ENCODE assay signal across 20 cellular contexts in the genomic region with DNA sequence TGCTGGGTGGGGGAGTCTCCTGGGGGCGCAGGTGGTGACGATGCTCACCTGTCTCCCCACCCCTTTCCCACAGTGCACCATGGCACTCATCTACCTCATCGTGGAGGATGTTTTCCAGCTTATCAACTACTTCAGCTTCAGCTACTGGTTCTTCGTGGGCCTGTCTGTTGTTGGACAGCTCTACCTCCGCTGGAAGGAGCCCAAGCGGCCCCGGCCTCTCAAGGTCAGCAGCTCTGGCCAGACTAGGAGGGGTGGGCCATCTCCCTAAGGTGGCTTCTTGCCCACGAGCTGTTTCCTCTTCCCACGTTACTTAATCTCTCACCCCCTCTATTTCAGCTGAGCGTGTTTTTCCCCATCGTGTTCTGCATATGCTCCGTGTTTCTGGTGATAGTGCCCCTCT. TPM values are rescaled to one million over a fixed set of nuclear protein-coding genes. Genes with fewer than 3 reads are reported as not detected.
DNase-seq lines count a peak whose midpoint lies in the region; ATAC-seq and TF ChIP-seq lines count a peak whose summit lies in the region.
"Had no signal": no experiment of that assay in that cellular context is flagged by ENCODE, and none has a peak within 500 bp of the region (broad histone marks: within the 10 kb centered on the region; RNA-seq: fewer than 3 reads in every experiment).

No MANE protein-coding gene starts in this region.

- CTCF ChIA-PET in MCF 10A (lab: Yijun Ruan, JAX), result interaction anchor here (0.6 to 2.9 kb wide), 6 partner anchors 8 to 1352 kb away, joined by 3 to 18 read pairs (median 4); no protein-coding TSS in a partner anchor

- peak overlapping the region in 1 of 2 donors; percentile 20 for H3K27ac ChIP-seq in right atrium auricular region
- H3K27ac ChIP-seq: BLaER1 treated with 17β-estradiol and CSF1 and Interleukin-3, amounts not matched to agents 10 nM and 100 nM; coronary artery; Peyer's patch; SK-N-MC; thoracic aorta had no signal

- no peaks in the 10 kb centered on the region for H3K9me3 Mint-ChIP-seq in activated naive CD8-positive, alpha-beta T cell treated with anti-CD3 and anti-CD28 coated beads for 36 hours
- H3K9me3 Mint-ChIP-seq in stimulated activated naive CD8-positive, alpha-beta T cell treated with anti-CD3 and anti-CD28 coated beads, Interleukin-15, amount 100 ng/mL, for 72 hours, result no peaks in the 10 kb centered on the region
- no peaks in the 10 kb centered on the region for H3K9me3 Mint-ChIP-seq in MCF 10A (ENCODE audit: unreplicated experiment)

- POLR2A ChIA-PET in MCF 10A (lab: Yijun Ruan, JAX), result interaction anchor here (1.1 to 8.2 kb wide), 3 partner anchors 8 to 60 kb away, joined by 6 to 92 read pairs (median 18); a partner anchor contains a TSS

- peaks cover 33% of the 10 kb centered on the region for H3K36me3 Mint-ChIP-seq in activated naive CD8-positive, alpha-beta T cell treated with anti-CD3 and anti-CD28 coated beads for 36 hours
- peaks cover 88% of the 10 kb centered on the region for H3K36me3 Mint-ChIP-seq in MCF 10A (ENCODE audit: insufficient read depth, unreplicated experiment)

- no peaks in the 10 kb centered on the region for H3K27me3 ChIP-seq in right atrium auricular region
- H3K27me3 ChIP-seq: BLaER1 treated with 17β-estradiol and CSF1 and Interleukin-3, amounts not matched to agents 10 nM and 100 nM; Peyer's patch had no signal

- no peaks in the 10 kb centered on the region for H3K9me3 ChIP-seq in right atrium auricular region
- H3K9me3 ChIP-seq: BLaER1 treated with 17β-estradiol and CSF1 and Interleukin-3, amounts not matched to agents 10 nM and 100 nM; Peyer's patch; thoracic aorta had no signal

- peaks cover 24% of the 10 kb centered on the region for H3K4me1 Mint-ChIP-seq in activated naive CD8-positive, alpha-beta T cell treated with anti-CD3 and anti-CD28 coated beads for 36 hours
- H3K4me1 Mint-ChIP-seq in stimulated activated naive CD8-positive, alpha-beta T cell treated with anti-CD3 and anti-CD28 coated beads, Interleukin-15, amount 100 ng/mL, for 72 hours, result peaks cover 66% of the 10 kb centered on the region
- H3K4me1 Mint-ChIP-seq in MCF 10A (ENCODE audit: insufficient read depth, unreplicated experiment), result peaks cover 4% of the 10 kb centered on the region

- H3K36me3 ChIP-seq in right atrium auricular region, result peaks cover 96% of the 10 kb centered on the region

- no peak for TF ChIP-seq CTCF in right atrium auricular region (IDR thresholded peaks at IDR 0.05)
- TF ChIP-seq CTCF in MCF 10A (IDR thresholded peaks at IDR 0.05; ENCODE audit: unreplicated experiment), result no peak

- no TSS peak for BruUV-seq in MCF 10A (replicated peaks; lab: Mats Ljungman, UMichigan)

- no peak overlapping the region for H3K4me3 Mint-ChIP-seq in activated naive CD8-positive, alpha-beta T cell treated with anti-CD3 and anti-CD28 coated beads for 36 hours
- no peak overlapping the region for H3K4me3 Mint-ChIP-seq in stimulated activated naive CD8-positive, alpha-beta T cell treated with anti-CD3 and anti-CD28 coated beads, Interleukin-15, amount 100 ng/mL, for 72 hours
- no peak overlapping the region for H3K4me3 Mint-ChIP-seq in MCF 10A (ENCODE audit: unreplicated experiment)

- peak overlapping the region; percentile 25 for H3K27ac Mint-ChIP-seq in activated naive CD8-positive, alpha-beta T cell treated with anti-CD3 and anti-CD28 coated beads for 36 hours
- H3K27ac Mint-ChIP-seq in stimulated activated naive CD8-positive, alpha-beta T cell treated with anti-CD3 and anti-CD28 coated beads, Interleukin-15, amount 100 ng/mL, for 72 hours, result peak overlapping the region; percentile 49 to 67
- H3K27ac Mint-ChIP-seq in MCF 10A (ENCODE audit: low read depth, unreplicated experiment), result no peak overlapping the region

- peak; percentile 52 for ATAC-seq in Right ventricle myocardium superior (ENCODE audit: poor library complexity)
- peak; percentile 66 for ATAC-seq in left ventricle myocardium superior
- no peak for ATAC-seq in stimulated activated naive CD8-positive, alpha-beta T cell treated with anti-CD3 and anti-CD28 coated beads, Interleukin-15, amount 100 ng/mL, for 72 hours

- DNase-seq in Right ventricle myocardium superior (peak; percentile 69), right atrium auricular region (ENCODE audit: low spot score) (no peak), left ventricle myocardium superior (peak; percentile 75), MCF 10A (ENCODE audit: unreplicated experiment) (no peak), SHP77 treated with DMSO at 0.1 percent for 48 hours (lab: John Stamatoyannopoulos, UW) (no peak), amniotic stem cell (lab: John Stamatoyannopoulos, UW) (no peak)
- no peak for DNase-seq in activated naive CD8-positive, alpha-beta T cell treated with anti-CD3 and anti-CD28 coated beads for 36 hours
- DNase-seq in stimulated activated naive CD8-positive, alpha-beta T cell treated with anti-CD3 and anti-CD28 coated beads, Interleukin-15, amount 100 ng/mL, for 72 hours, result no peak
- DNase-seq: activated CD4-positive, alpha-beta T cell treated with anti-CD3 and anti-CD28 coated beads, Interleukin-2, amount 50 U/mL, for 4 hours; EL; MM.1S; NCI-H1436; NCI-H510A; occipital lobe; Peyer's patch; stimulated activated CD8-positive, alpha-beta memory T cell treated with anti-CD3 and anti-CD28 coated beads, Interleukin-4, amount 100 ng/mL, for 48 hours had no signal

- no peak overlapping the region for H3K4me3 ChIP-seq in right atrium auricular region
- H3K4me3 ChIP-seq: BLaER1 treated with 17β-estradiol and CSF1 and Interleukin-3, amounts not matched to agents 10 nM and 100 nM; coronary artery; Peyer's patch; SK-N-MC; thoracic aorta had no signal

- no peaks in the 10 kb centered on the region for H3K27me3 Mint-ChIP-seq in activated naive CD8-positive, alpha-beta T cell treated with anti-CD3 and anti-CD28 coated beads for 36 hours
- no peaks in the 10 kb centered on the region for H3K27me3 Mint-ChIP-seq in stimulated activated naive CD8-positive, alpha-beta T cell treated with anti-CD3 and anti-CD28 coated beads, Interleukin-15, amount 100 ng/mL, for 72 hours
- H3K27me3 Mint-ChIP-seq in MCF 10A (ENCODE audit: insufficient read depth, unreplicated experiment), result no peaks in the 10 kb centered on the region

- intact Hi-C loops in Right ventricle myocardium superior (cut with DNase I), result no loop called here
- intact Hi-C loops in left ventricle myocardium superior (cut with micrococcal nuclease), result no loop called here
- intact Hi-C loops in MCF 10A (cut with micrococcal nuclease), result no loop called here

- H3K4me1 ChIP-seq in right atrium auricular region, result peaks cover 0 to 41% of the 10 kb centered on the region in 2 donors
- H3K4me1 ChIP-seq: Peyer's patch had no signal

RNA-seq across cellular contexts. Expression of a gene that starts 14.5 kb away (rescaled TPM):
- total RNA-seq in Right ventricle myocardium superior, result 11.2 TPM
- total RNA-seq in right atrium auricular region, result 1 to 10 TPM; 6.8 to 8.6 TPM
- 10 to 100 TPM; 23.0 to 23.3 TPM for total RNA-seq in activated naive CD8-positive, alpha-beta T cell treated with anti-CD3 and anti-CD28 coated beads for 36 hours
- total RNA-seq in left ventricle myocardium superior, result 14.2 TPM
- total RNA-seq in MCF 10A (2022), result 19.4 and 20.4 TPM in 2 replicates

RNA-seq across cellular contexts. Expression of a gene that starts 14.5 kb away (rescaled TPM):
- 28.1 TPM for total RNA-seq in Right ventricle myocardium superior
- total RNA-seq in right atrium auricular region, result 10 to 100 TPM; 24.5 to 35.7 TPM
- total RNA-seq in activated naive CD8-positive, alpha-beta T cell treated with anti-CD3 and anti-CD28 coated beads for 36 hours, result 10 to 100 TPM; 68.9 to 72.0 TPM
- total RNA-seq in left ventricle myocardium superior, result 30.9 TPM
- 28.0 and 33.2 TPM in 2 replicates for total RNA-seq in MCF 10A (2022)

RNA-seq across cellular contexts. Expression of a gene that starts 32.0 kb away (rescaled TPM):
- 38.7 TPM for total RNA-seq in Right ventricle myocardium superior
- total RNA-seq in right atrium auricular region, result 10 to 100 TPM; 28.9 to 51.0 TPM
- 10 to 100 TPM; 65.9 to 69.9 TPM for total RNA-seq in activated naive CD8-positive, alpha-beta T cell treated with anti-CD3 and anti-CD28 coated beads for 36 hours
- 38.2 TPM for total RNA-seq in left ventricle myocardium superior
- total RNA-seq in MCF 10A (2022), result 45.3 and 61.0 TPM in 2 replicates

RNA-seq across cellular contexts. Expression of a gene that starts 51.1 kb away (rescaled TPM):
- 38.1 TPM for total RNA-seq in Right ventricle myocardium superior
- 10 to 100 TPM; 28.3 to 29.1 TPM for total RNA-seq in right atrium auricular region
- total RNA-seq in activated naive CD8-positive, alpha-beta T cell treated with anti-CD3 and anti-CD28 coated beads for 36 hours, result 1 to 10 TPM; 7.9 to 8.0 TPM
- 33.8 TPM for total RNA-seq in left ventricle myocardium superior
- total RNA-seq in MCF 10A (2022), result 4.6 and 6.4 TPM in 2 replicates

Comparison
In these comparisons a context has a peak if more than half of its experiments do, and no peak if none do; other contexts are left out.
1. DNase-seq: peak in Right ventricle myocardium superior (single experiment) and left ventricle myocardium superior (single experiment); none in right atrium auricular region (single experiment), activated naive CD8-positive, alpha-beta T cell treated with anti-CD3 and anti-CD28 coated beads for 36 hours (single experiment), stimulated activated naive CD8-positive, alpha-beta T cell treated with anti-CD3 and anti-CD28 coated beads, Interleukin-15, amount 100 ng/mL, for 72 hours (0 of 2), MCF 10A (single experiment), SHP77 treated with DMSO at 0.1 percent for 48 hours (single experiment) and amniotic stem cell (single experiment).